In genomic region chr5:81553570-81554212, GRCh38 we compare ENCODE assay signal across 1 cellular context.
TF ChIP-seq lines count a peak whose summit lies in the region.

No MANE protein-coding gene starts in this region.

TF ChIP-seq in GM23338, 12 proteins besides CTCF, POLR2A, EP300 and RAD21 (continued from another document):
- TF ChIP-seq, protein P1, sequence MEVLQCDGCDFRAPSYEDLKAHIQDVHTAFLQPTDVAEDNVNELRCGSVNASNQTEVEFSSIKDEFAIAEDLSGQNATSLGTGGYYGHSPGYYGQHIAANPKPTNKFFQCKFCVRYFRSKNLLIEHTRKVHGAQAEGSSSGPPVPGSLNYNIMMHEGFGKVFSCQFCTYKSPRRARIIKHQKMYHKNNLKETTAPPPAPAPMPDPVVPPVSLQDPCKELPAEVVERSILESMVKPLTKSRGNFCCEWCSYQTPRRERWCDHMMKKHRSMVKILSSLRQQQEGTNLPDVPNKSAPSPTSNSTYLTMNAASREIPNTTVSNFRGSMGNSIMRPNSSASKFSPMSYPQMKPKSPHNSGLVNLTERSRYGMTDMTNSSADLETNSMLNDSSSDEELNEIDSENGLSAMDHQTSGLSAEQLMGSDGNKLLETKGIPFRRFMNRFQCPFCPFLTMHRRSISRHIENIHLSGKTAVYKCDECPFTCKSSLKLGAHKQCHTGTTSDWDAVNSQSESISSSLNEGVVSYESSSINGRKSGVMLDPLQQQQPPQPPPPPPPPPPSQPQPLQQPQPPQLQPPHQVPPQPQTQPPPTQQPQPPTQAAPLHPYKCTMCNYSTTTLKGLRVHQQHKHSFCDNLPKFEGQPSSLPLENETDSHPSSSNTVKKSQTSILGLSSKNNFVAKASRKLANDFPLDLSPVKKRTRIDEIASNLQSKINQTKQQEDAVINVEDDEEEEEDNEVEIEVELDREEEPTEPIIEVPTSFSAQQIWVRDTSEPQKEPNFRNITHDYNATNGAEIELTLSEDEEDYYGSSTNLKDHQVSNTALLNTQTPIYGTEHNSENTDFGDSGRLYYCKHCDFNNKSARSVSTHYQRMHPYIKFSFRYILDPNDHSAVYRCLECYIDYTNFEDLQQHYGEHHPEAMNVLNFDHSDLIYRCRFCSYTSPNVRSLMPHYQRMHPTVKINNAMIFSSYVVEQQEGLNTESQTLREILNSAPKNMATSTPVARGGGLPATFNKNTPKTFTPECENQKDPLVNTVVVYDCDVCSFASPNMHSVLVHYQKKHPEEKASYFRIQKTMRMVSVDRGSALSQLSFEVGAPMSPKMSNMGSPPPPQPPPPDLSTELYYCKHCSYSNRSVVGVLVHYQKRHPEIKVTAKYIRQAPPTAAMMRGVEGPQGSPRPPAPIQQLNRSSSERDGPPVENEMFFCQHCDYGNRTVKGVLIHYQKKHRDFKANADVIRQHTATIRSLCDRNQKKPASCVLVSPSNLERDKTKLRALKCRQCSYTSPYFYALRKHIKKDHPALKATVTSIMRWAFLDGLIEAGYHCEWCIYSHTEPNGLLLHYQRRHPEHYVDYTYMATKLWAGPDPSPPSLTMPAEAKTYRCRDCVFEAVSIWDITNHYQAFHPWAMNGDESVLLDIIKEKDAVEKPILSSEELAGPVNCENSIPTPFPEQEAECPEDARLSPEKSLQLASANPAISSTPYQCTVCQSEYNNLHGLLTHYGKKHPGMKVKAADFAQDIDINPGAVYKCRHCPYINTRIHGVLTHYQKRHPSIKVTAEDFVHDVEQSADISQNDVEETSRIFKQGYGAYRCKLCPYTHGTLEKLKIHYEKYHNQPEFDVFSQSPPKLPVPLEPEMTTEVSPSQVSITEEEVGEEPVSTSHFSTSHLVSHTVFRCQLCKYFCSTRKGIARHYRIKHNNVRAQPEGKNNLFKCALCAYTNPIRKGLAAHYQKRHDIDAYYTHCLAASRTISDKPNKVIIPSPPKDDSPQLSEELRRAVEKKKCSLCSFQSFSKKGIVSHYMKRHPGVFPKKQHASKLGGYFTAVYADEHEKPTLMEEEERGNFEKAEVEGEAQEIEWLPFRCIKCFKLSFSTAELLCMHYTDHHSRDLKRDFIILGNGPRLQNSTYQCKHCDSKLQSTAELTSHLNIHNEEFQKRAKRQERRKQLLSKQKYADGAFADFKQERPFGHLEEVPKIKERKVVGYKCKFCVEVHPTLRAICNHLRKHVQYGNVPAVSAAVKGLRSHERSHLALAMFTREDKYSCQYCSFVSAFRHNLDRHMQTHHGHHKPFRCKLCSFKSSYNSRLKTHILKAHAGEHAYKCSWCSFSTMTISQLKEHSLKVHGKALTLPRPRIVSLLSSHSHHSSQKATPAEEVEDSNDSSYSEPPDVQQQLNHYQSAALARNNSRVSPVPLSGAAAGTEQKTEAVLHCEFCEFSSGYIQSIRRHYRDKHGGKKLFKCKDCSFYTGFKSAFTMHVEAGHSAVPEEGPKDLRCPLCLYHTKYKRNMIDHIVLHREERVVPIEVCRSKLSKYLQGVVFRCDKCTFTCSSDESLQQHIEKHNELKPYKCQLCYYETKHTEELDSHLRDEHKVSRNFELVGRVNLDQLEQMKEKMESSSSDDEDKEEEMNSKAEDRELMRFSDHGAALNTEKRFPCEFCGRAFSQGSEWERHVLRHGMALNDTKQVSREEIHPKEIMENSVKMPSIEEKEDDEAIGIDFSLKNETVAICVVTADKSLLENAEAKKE (CRISPR knock-in tag; IDR thresholded peaks at IDR 0.05) = no peak
- TF ChIP-seq CREB1 (CRISPR knock-in tag; IDR thresholded peaks at IDR 0.05; ENCODE audit: low read depth) (no peak), NANOG (IDR thresholded peaks at IDR 0.05; ENCODE audit: borderline replicate concordance) (no peak), ETS1 (IDR thresholded peaks at IDR 0.05) (no peak), ZNF331 (CRISPR knock-in tag; IDR thresholded peaks at IDR 0.05; ENCODE audit: low read depth) (no peak), STAT1 (IDR thresholded peaks at IDR 0.05; ENCODE audit: unreplicated experiment) (no peak), POLR2AphosphoS5 (IDR thresholded peaks at IDR 0.05; ENCODE audit: low read depth) (no peak)
- TF ChIP-seq, protein P2, sequence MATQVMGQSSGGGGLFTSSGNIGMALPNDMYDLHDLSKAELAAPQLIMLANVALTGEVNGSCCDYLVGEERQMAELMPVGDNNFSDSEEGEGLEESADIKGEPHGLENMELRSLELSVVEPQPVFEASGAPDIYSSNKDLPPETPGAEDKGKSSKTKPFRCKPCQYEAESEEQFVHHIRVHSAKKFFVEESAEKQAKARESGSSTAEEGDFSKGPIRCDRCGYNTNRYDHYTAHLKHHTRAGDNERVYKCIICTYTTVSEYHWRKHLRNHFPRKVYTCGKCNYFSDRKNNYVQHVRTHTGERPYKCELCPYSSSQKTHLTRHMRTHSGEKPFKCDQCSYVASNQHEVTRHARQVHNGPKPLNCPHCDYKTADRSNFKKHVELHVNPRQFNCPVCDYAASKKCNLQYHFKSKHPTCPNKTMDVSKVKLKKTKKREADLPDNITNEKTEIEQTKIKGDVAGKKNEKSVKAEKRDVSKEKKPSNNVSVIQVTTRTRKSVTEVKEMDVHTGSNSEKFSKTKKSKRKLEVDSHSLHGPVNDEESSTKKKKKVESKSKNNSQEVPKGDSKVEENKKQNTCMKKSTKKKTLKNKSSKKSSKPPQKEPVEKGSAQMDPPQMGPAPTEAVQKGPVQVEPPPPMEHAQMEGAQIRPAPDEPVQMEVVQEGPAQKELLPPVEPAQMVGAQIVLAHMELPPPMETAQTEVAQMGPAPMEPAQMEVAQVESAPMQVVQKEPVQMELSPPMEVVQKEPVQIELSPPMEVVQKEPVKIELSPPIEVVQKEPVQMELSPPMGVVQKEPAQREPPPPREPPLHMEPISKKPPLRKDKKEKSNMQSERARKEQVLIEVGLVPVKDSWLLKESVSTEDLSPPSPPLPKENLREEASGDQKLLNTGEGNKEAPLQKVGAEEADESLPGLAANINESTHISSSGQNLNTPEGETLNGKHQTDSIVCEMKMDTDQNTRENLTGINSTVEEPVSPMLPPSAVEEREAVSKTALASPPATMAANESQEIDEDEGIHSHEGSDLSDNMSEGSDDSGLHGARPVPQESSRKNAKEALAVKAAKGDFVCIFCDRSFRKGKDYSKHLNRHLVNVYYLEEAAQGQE (IDR thresholded peaks at IDR 0.05; ENCODE audit: unreplicated experiment) = no peak
